In the genomic region with DNA sequence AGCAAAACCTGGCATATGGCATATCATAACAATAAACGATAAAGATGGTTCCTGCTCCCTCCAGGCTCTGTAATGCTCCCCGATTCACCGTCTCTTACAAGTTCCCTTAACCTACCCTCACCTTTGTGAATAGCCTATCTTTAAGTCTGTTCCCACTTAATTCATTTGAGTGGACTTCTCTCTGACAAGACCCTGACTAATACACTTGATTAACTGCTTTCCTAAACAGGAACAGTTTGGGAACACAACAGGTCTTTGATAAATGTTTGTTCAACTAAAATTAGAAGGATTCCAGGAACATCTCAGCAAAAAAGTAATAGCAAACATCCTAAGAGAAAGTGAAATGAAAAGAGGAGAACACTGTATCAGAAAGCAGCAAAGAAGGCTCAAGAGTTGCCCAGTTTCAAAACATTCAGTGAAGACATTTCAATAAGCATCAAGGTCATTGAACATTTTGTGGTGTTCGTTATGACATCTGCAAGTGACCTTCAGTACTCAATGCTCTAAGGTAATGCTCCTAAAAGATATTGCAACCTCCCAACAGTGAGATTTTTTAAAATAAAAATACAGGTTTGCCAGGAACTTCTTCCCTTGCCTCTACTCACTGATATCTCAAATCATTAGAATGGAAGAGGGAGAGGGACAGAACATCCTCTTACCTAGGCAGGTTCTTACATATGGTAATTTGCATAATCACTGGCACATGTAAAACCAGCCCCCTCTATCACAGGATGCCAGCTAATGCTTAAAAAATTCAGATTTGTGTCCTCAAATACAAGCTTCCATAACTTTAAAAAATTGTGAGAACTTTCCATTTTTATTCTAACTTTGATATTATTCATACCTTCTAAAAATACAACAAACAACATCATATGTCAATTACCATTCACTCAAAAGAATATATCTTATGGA, we compare ENCODE assay signal across 13 cellular contexts. TPM values are rescaled to one million over a fixed set of nuclear protein-coding genes. Genes with fewer than 3 reads are reported as not detected.
DNase-seq lines count a peak whose midpoint lies in the region; ATAC-seq and TF ChIP-seq lines count a peak whose summit lies in the region.
"Had no signal": no experiment of that assay in that cellular context is flagged by ENCODE, and none has a peak within 500 bp of the region (broad histone marks: within the 10 kb centered on the region; RNA-seq: fewer than 3 reads in every experiment).

No MANE protein-coding gene starts in this region.

- no peaks in the 10 kb centered on the region for H3K36me3 ChIP-seq in PC-9 (ENCODE audit: low read depth)
- H3K36me3 ChIP-seq in endocrine pancreas (ENCODE audit: control insufficient read depth, insufficient read depth, low read length): no peaks in the 10 kb centered on the region
- H3K36me3 ChIP-seq: WERI-Rb-1 had no signal

- H3K9me2 ChIP-seq in PC-9 (ENCODE audit: insufficient read depth): no peaks in the 10 kb centered on the region

- TF ChIP-seq CTCF in PC-9 (conservative IDR thresholded peaks at IDR 0.05): no peak
- TF ChIP-seq CTCF in omental fat pad (IDR thresholded peaks at IDR 0.05): no peak

- H2AFZ ChIP-seq in PC-9: no peak overlapping the region

- DNase-seq in GM03348 (ENCODE audit: low spot score) (peak; percentile 18), PC-9 (peak in 1 of 2 experiments; percentile 42), omental fat pad (ENCODE audit: low spot score) (no peak), globus pallidus (ENCODE audit: low spot score) (no peak), NOMO-1 (lab: John Stamatoyannopoulos, UW; ENCODE audit: unreplicated experiment in 2 of 2) (no peak)
- no peak for DNase-seq in activated CD4-positive, alpha-beta T cell treated with anti-CD3 and anti-CD28 coated beads for 48 hours
- DNase-seq: CD4-positive, CD25-positive, alpha-beta regulatory T cell; effector CD8-positive, alpha-beta T cell; stimulated activated CD4-positive, alpha-beta T cell treated with anti-CD3 and anti-CD28 coated beads, Interleukin-4, amount 100 ng/mL, for 4 hours; stimulated activated naive CD8-positive, alpha-beta T cell treated with anti-CD3 and anti-CD28 coated beads, Interleukin-15, amount 100 ng/mL, for 72 hours; WERI-Rb-1 had no signal

- H3K27me3 ChIP-seq in PC-9 (ENCODE audit: insufficient read depth, low read depth): no peaks in the 10 kb centered on the region
- H3K27me3 ChIP-seq in endocrine pancreas (ENCODE audit: control insufficient read depth, insufficient read depth, low read length): no peaks in the 10 kb centered on the region

- H3K4me3 ChIP-seq in PC-9 (peak overlapping the region; percentile 32; the same call in 1 of the 2 replicates), endocrine pancreas (ENCODE audit: control insufficient read depth, insufficient read depth, low read length) (peak overlapping the region; percentile 45)

- POLR2A ChIA-PET in PC-9 (lab: Charles Lee; ENCODE audit: unreplicated experiment): interaction anchor here (1.8 kb wide), 1 partner anchor 10 kb away, joined by 9 read pairs; no protein-coding TSS in a partner anchor

- H3K79me2 ChIP-seq in PC-9 (ENCODE audit: low read depth): peaks cover 9% of the 10 kb centered on the region; the same call in 1 of the 2 replicates

- ATAC-seq in omental fat pad (ENCODE audit: low FRiP score): peak; percentile 43
- ATAC-seq in HG03457 (IDR thresholded peaks at IDR 0.05; ENCODE audit: unreplicated experiment): no peak
- ATAC-seq: stimulated activated naive CD8-positive, alpha-beta T cell treated with anti-CD3 and anti-CD28 coated beads, Interleukin-15, amount 100 ng/mL, for 72 hours had no signal

- no peak overlapping the region for H3K9ac ChIP-seq in endocrine pancreas (ENCODE audit: control insufficient read depth, insufficient read depth, low read length)

- no peaks in the 10 kb centered on the region for H4K20me1 ChIP-seq in PC-9 (ENCODE audit: insufficient read depth)

- BruUV-seq in PC-9 (replicated peaks; lab: Mats Ljungman, UMichigan): TSS peak; percentile 77

- peak overlapping the region; percentile 73 for H3K4me2 ChIP-seq in PC-9

- H3K4me1 ChIP-seq in PC-9 (replicated peaks; ENCODE audit: insufficient read depth) (peaks cover 92% of the 10 kb centered on the region), endocrine pancreas (ENCODE audit: control insufficient read depth, insufficient read depth, low read length) (peaks cover 29% of the 10 kb centered on the region)

- CTCF ChIA-PET in PC-9 (lab: Charles Lee): interaction anchor here (0.6 kb wide), 2 partner anchors 22 to 278 kb away, joined by 3 to 4 read pairs; no protein-coding TSS in a partner anchor

- H3F3A ChIP-seq in PC-9 (ENCODE audit: insufficient read depth, low read depth): peaks cover 54% of the 10 kb centered on the region

- intact Hi-C loops in PC-9 (cut with micrococcal nuclease; ENCODE audit: unreplicated experiment): loop anchor here (2.0 to 5.0 kb wide), 2 partner anchors 27 to 67 kb away; no protein-coding TSS in a partner anchor

- peak overlapping the region; percentile 82 for H3K27ac ChIP-seq in PC-9
- H3K27ac ChIP-seq: WERI-Rb-1 had no signal

- H3K9me3 ChIP-seq in PC-9 (ENCODE audit: insufficient read depth, low read depth): no peaks in the 10 kb centered on the region
- H3K9me3 ChIP-seq in endocrine pancreas (ENCODE audit: control insufficient read depth, low read length): no peaks in the 10 kb centered on the region

RNA-seq across cellular contexts. Expression of gene ARHGAP12, which starts 11.4 kb away (rescaled TPM):
- total RNA-seq in PC-9 (2021) (34.3 and 51.9 TPM in 2 replicates), omental fat pad (10 to 100 TPM; 20.4 to 47.4 (median 33.1) TPM)
